11 cellular contexts compared by ENCODE assay signal in the genomic region with DNA sequence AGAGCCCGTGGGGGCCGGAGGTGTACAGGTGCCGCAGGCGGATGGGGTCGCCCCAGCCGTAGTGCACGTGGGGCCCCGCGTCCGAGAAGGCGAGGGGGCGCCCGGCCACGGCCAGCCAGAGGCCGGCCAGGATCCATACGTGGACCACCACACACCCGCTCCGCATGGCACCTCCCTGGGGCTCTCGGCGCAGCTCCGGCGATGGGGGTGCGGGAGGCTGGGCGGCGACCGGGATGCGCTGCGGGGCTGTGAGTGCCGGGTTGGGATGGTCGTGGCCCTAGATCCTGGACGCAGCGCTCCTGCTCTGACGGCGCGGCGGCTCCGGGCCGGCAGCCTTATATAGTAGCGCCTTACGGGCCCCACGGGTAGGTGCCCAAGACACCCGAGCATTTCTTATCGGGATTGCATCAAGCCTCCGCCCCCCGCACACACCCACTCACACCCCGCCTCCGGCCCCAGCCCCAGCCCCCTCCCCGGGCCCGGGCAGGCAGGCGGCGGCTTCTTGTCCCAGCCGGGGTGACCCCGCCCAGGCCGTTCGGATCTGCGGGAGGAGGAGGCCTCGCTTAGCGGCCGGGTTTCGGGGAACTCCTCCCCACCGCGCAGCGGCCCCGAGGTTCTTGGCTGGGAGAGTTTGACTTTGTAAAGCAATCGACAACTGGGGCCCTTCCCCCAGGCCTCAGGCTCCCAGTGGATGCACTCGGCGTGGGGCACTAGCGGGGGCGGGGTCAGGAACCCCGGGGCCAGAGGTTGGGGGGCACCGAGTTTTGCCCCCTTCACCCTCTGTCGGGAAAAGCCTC. TPM values are rescaled to one million over a fixed set of nuclear protein-coding genes. Genes with fewer than 3 reads are reported as not detected.
DNase-seq lines count a peak whose midpoint lies in the region; ATAC-seq and TF ChIP-seq lines count a peak whose summit lies in the region.
"Had no signal": no experiment of that assay in that cellular context is flagged by ENCODE, and none has a peak within 500 bp of the region (broad histone marks: within the 10 kb centered on the region; RNA-seq: fewer than 3 reads in every experiment).

Gene FGF19, minus strand, starts transcription at position 312 of the 797 bp plus-strand sequence. Its CDS starts 146 bp downstream, at position 166.

- H3K27me3 Mint-ChIP-seq in stimulated activated naive CD8-positive, alpha-beta T cell treated with anti-CD3 and anti-CD28 coated beads, Interleukin-15, amount 100 ng/mL, for 72 hours = peaks cover 88% of the 10 kb centered on the region
- peaks cover 7% of the 10 kb centered on the region for H3K27me3 Mint-ChIP-seq in WTC11 (ENCODE audit: low read depth)

- H3K9me3 Mint-ChIP-seq in stimulated activated naive CD8-positive, alpha-beta T cell treated with anti-CD3 and anti-CD28 coated beads, Interleukin-15, amount 100 ng/mL, for 72 hours = no peaks in the 10 kb centered on the region
- H3K9me3 Mint-ChIP-seq in WTC11 = no peaks in the 10 kb centered on the region

- CTCF ChIA-PET in WTC11 (lab: Charles Lee) = interaction anchor here (0.6 to 4.7 kb wide), 41 partner anchors 9 to 392 kb away, joined by 3 to 50 read pairs (median 4); partner anchors contain the start of genes FGF4 and LTO1

- TF ChIP-seq CTCF in WTC11 (IDR thresholded peaks at IDR 0.05) = no peak

- ATAC-seq in stimulated activated naive CD8-positive, alpha-beta T cell treated with anti-CD3 and anti-CD28 coated beads, Interleukin-15, amount 100 ng/mL, for 72 hours = peak; percentile 59
- ATAC-seq in stimulated activated naive CD8-positive, alpha-beta T cell treated with anti-CD3 and anti-CD28 coated beads, Interleukin-15, Interleukin-2, amounts not matched to agents 100 U/mL and 50 U/mL, for 24 hours = no peak
- ATAC-seq in WTC11 = peak; percentile 43
- no peak for ATAC-seq in HG03108 (IDR thresholded peaks at IDR 0.05; ENCODE audit: unreplicated experiment)
- ATAC-seq in GM18519 (IDR thresholded peaks at IDR 0.05; ENCODE audit: low FRiP score, unreplicated experiment) = no peak
- ATAC-seq in HG02885 (IDR thresholded peaks at IDR 0.05; ENCODE audit: poor library complexity, unreplicated experiment) = no peak

- peak within 1 kb of the TSS in 1 of 2 donors; percentile 71 for H3K27ac Mint-ChIP-seq in stimulated activated naive CD8-positive, alpha-beta T cell treated with anti-CD3 and anti-CD28 coated beads, Interleukin-15, amount 100 ng/mL, for 72 hours
- H3K27ac Mint-ChIP-seq in WTC11 = peak within 1 kb of the TSS; percentile 96

- POLR2A ChIA-PET in WTC11 (lab: Charles Lee) = interaction anchor here (0.9 kb wide), 1 partner anchor 13 kb away, joined by 4 read pairs; no protein-coding TSS in a partner anchor

- H3K4me3 Mint-ChIP-seq in stimulated activated naive CD8-positive, alpha-beta T cell treated with anti-CD3 and anti-CD28 coated beads, Interleukin-15, amount 100 ng/mL, for 72 hours = peak within 1 kb of the TSS; percentile 64 to 76
- H3K4me3 Mint-ChIP-seq in WTC11 = peak within 1 kb of the TSS; percentile 86

- peaks cover 5% of the 10 kb centered on the region for H3K36me3 Mint-ChIP-seq in WTC11

- peak; percentile 17 to 31 for DNase-seq in stimulated activated naive CD8-positive, alpha-beta T cell treated with anti-CD3 and anti-CD28 coated beads, Interleukin-15, amount 100 ng/mL, for 72 hours
- DNase-seq in stimulated activated naive CD8-positive, alpha-beta T cell treated with anti-CD3 and anti-CD28 coated beads, Interleukin-15, Interleukin-2, amounts not matched to agents 100 U/mL and 50 U/mL, for 24 hours = no peak
- DNase-seq in WTC11 (ENCODE audit: low spot score) = peak; percentile 88
- peak; percentile 44 for DNase-seq in left kidney (ENCODE audit: low read depth, low spot score)
- no peak for DNase-seq in NCI-H2107 (lab: John Stamatoyannopoulos, UW)
- DNase-seq: SHP77 treated with DMSO at 0.1 percent for 48 hours had no signal

- H3K4me1 Mint-ChIP-seq in stimulated activated naive CD8-positive, alpha-beta T cell treated with anti-CD3 and anti-CD28 coated beads, Interleukin-15, amount 100 ng/mL, for 72 hours = peaks cover 31% of the 10 kb centered on the region
- peaks cover 50% of the 10 kb centered on the region for H3K4me1 Mint-ChIP-seq in WTC11

TF ChIP-seq in WTC11, 78 proteins besides CTCF, POLR2A, EP300 and RAD21:
- TF ChIP-seq CBFB (CRISPR knock-in tag; IDR thresholded peaks at IDR 0.05; ENCODE audit: low read depth) (0 out of 2 replicates have a peak, but pooled peaks have one; percentile 19), ZNF138 (CRISPR knock-in tag; conservative IDR thresholded peaks at IDR 0.05) (no peak), ZBTB43 (CRISPR knock-in tag; IDR thresholded peaks at IDR 0.05) (0 out of 2 replicates have a peak, but pooled peaks have one; percentile 48), FOXK1 (CRISPR knock-in tag; IDR thresholded peaks at IDR 0.05) (peak; percentile 22; the same call in 1 of the 2 replicates), SMAD3 (CRISPR knock-in tag; IDR thresholded peaks at IDR 0.05; ENCODE audit: borderline replicate concordance) (no peak), ZNF671 (CRISPR knock-in tag; IDR thresholded peaks at IDR 0.05) (no peak), JUN (CRISPR knock-in tag; IDR thresholded peaks at IDR 0.05) (0 out of 2 replicates have a peak, but pooled peaks have one; percentile 15)
- TF ChIP-seq, protein P1, sequence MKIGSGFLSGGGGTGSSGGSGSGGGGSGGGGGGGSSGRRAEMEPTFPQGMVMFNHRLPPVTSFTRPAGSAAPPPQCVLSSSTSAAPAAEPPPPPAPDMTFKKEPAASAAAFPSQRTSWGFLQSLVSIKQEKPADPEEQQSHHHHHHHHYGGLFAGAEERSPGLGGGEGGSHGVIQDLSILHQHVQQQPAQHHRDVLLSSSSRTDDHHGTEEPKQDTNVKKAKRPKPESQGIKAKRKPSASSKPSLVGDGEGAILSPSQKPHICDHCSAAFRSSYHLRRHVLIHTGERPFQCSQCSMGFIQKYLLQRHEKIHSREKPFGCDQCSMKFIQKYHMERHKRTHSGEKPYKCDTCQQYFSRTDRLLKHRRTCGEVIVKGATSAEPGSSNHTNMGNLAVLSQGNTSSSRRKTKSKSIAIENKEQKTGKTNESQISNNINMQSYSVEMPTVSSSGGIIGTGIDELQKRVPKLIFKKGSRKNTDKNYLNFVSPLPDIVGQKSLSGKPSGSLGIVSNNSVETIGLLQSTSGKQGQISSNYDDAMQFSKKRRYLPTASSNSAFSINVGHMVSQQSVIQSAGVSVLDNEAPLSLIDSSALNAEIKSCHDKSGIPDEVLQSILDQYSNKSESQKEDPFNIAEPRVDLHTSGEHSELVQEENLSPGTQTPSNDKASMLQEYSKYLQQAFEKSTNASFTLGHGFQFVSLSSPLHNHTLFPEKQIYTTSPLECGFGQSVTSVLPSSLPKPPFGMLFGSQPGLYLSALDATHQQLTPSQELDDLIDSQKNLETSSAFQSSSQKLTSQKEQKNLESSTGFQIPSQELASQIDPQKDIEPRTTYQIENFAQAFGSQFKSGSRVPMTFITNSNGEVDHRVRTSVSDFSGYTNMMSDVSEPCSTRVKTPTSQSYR (CRISPR knock-in tag; IDR thresholded peaks at IDR 0.05) = no peak

RNA-seq across cellular contexts. Expression of gene FGF19, which starts in this region (rescaled TPM):
- 17.6 to 19.3 TPM (median 18.6 TPM) in 3 replicates for total RNA-seq in WTC11 (2021)
- total RNA-seq: epithelial cell of proximal tubule, myocyte had no signal

Comparison
In these comparisons a context has a peak if more than half of its experiments do, and no peak if none do; other contexts are left out.
1. ATAC-seq: peak in stimulated activated naive CD8-positive, alpha-beta T cell treated with anti-CD3 and anti-CD28 coated beads, Interleukin-15, amount 100 ng/mL, for 72 hours (single experiment) and WTC11 (single experiment); none in stimulated activated naive CD8-positive, alpha-beta T cell treated with anti-CD3 and anti-CD28 coated beads, Interleukin-15, Interleukin-2, amounts not matched to agents 100 U/mL and 50 U/mL, for 24 hours (single experiment), HG03108 (single experiment), GM18519 (single experiment) and HG02885 (single experiment).
2. DNase-seq: peak in stimulated activated naive CD8-positive, alpha-beta T cell treated with anti-CD3 and anti-CD28 coated beads, Interleukin-15, amount 100 ng/mL, for 72 hours (2 of 2), WTC11 (single experiment) and left kidney (single experiment); none in stimulated activated naive CD8-positive, alpha-beta T cell treated with anti-CD3 and anti-CD28 coated beads, Interleukin-15, Interleukin-2, amounts not matched to agents 100 U/mL and 50 U/mL, for 24 hours (single experiment) and NCI-H2107 (single experiment).